ENCODE assay signal across 18 cellular contexts in genomic region chr14:105601360-105602242, GRCh38.
DNase-seq lines count a peak whose midpoint lies in the region; ATAC-seq lines count a peak whose summit lies in the region.
"Had no signal": no experiment of that assay in that cellular context is flagged by ENCODE, and none has a peak within 500 bp of the region (broad histone marks: within the 10 kb centered on the region; RNA-seq: fewer than 3 reads in every experiment).

No MANE protein-coding gene starts in this region.

- WGBS in mesenchymal stem cell = 76% methylated on average over 20 of the region's 20 CpGs

- H4K91ac ChIP-seq in mesenchymal stem cell (ENCODE audit: low read length) = no peak overlapping the region

- H3K9ac ChIP-seq in mesenchymal stem cell (ENCODE audit: low read length) = no peak overlapping the region
- H3K9ac ChIP-seq: BLaER1 had no signal

- H3K27ac ChIP-seq in mesenchymal stem cell (ENCODE audit: low read length, poor library complexity, severe bottlenecking) = no peak overlapping the region
- H3K27ac ChIP-seq: 22Rv1, BLaER1 had no signal

- H3K18ac ChIP-seq in mesenchymal stem cell (ENCODE audit: low read depth in 1 of 2, low read length in 2 of 2) = no peak overlapping the region

- peaks cover 2% of the 10 kb centered on the region for H3K4me1 ChIP-seq in mesenchymal stem cell (ENCODE audit: control insufficient read depth, insufficient read depth, low read depth, low read length)

- no peak overlapping the region for H2BK120ac ChIP-seq in mesenchymal stem cell (ENCODE audit: low read depth, low read length)

- H3K36me3 ChIP-seq in mesenchymal stem cell (ENCODE audit: control insufficient read depth in 1 of 2, insufficient read depth in 2 of 2, low read depth in 1 of 2, low read length in 2 of 2) = no peaks in the 10 kb centered on the region
- H3K36me3 ChIP-seq: BLaER1 had no signal

- DNase-seq in activated CD4-positive, alpha-beta T cell treated with anti-CD3 and anti-CD28 coated beads, Interleukin-2, amount 10 ng/mL, durations not matched to agents 24 days and 14 days = peak; percentile 55
- DNase-seq in activated CD4-positive, alpha-beta T cell treated with anti-CD3 and anti-CD28 coated beads for 1 hour = no peak
- DNase-seq in HuH-7 (ENCODE audit: low spot score) (peak; percentile 22), islet precursor cell (peak; percentile 21), mesenchymal stem cell (no peak)
- DNase-seq: DMS153, EL, H7, IMR-90, NCI-H1417 treated with DMSO at 0.1 percent for 48 hours, NCI-H2029, NCI-H2171 treated with DMSO at 0.1 percent for 48 hours, NCI-H510A had no signal

- H2BK5ac ChIP-seq in mesenchymal stem cell (ENCODE audit: low read depth, low read length, poor library complexity, severe bottlenecking) = no peak overlapping the region

- H3K14ac ChIP-seq in mesenchymal stem cell (ENCODE audit: low read length in 2 of 2) = no peak overlapping the region

- H3K27me3 ChIP-seq in mesenchymal stem cell (ENCODE audit: control insufficient read depth in 1 of 2, insufficient read depth in 1 of 2, low read length in 2 of 2) = no peaks in the 10 kb centered on the region
- H3K27me3 ChIP-seq: BLaER1 had no signal

- intact Hi-C loops in activated CD4-positive, alpha-beta T cell treated with anti-CD3 and anti-CD28 coated beads, Interleukin-2, amount 10 ng/mL, durations not matched to agents 24 days and 14 days (cut with micrococcal nuclease) = no loop called here

- no peak overlapping the region for H3K4me3 Mint-ChIP-seq in activated CD4-positive, alpha-beta T cell treated with anti-CD3 and anti-CD28 coated beads, Interleukin-2, amount 10 ng/mL, durations not matched to agents 24 days and 14 days
- peak overlapping the region; percentile 84 for H3K4me3 Mint-ChIP-seq in stimulated activated memory B cell treated with anti-CD40 and anti-IgM and Interleukin-4, amounts not matched to agents 10 μg/mL and 1 μg/mL and 100 μg/mL, for 72 hours

- no peaks in the 10 kb centered on the region for H3K9me3 Mint-ChIP-seq in activated CD4-positive, alpha-beta T cell treated with anti-CD3 and anti-CD28 coated beads, Interleukin-2, amount 10 ng/mL, durations not matched to agents 24 days and 14 days
- H3K9me3 Mint-ChIP-seq in stimulated activated memory B cell treated with anti-CD40 and anti-IgM and Interleukin-4, amounts not matched to agents 10 μg/mL and 1 μg/mL and 100 μg/mL, for 72 hours = no peaks in the 10 kb centered on the region

- H3K79me1 ChIP-seq in mesenchymal stem cell (replicated peaks; ENCODE audit: low read length, poor library complexity, severe bottlenecking) = no peaks in the 10 kb centered on the region

- ATAC-seq in stimulated activated memory B cell treated with anti-CD40 and anti-IgM and Interleukin-4, amounts not matched to agents 10 μg/mL and 1 μg/mL and 100 μg/mL, for 72 hours = no peak
- ATAC-seq in GM21723 (IDR thresholded peaks at IDR 0.05; ENCODE audit: unreplicated experiment) (no peak), HG02759 (IDR thresholded peaks at IDR 0.05; ENCODE audit: unreplicated experiment) (no peak)

- no peak overlapping the region for H3K23ac ChIP-seq in mesenchymal stem cell (ENCODE audit: low read length in 2 of 2)

- no peaks in the 10 kb centered on the region for H3K4me1 Mint-ChIP-seq in activated CD4-positive, alpha-beta T cell treated with anti-CD3 and anti-CD28 coated beads, Interleukin-2, amount 10 ng/mL, durations not matched to agents 24 days and 14 days
- H3K4me1 Mint-ChIP-seq in stimulated activated memory B cell treated with anti-CD40 and anti-IgM and Interleukin-4, amounts not matched to agents 10 μg/mL and 1 μg/mL and 100 μg/mL, for 72 hours = peaks cover 37% of the 10 kb centered on the region

- no peak overlapping the region for H3K4ac ChIP-seq in mesenchymal stem cell (ENCODE audit: low read depth in 1 of 2, low read length in 2 of 2)

- no peak overlapping the region for H2AK5ac ChIP-seq in mesenchymal stem cell (ENCODE audit: low read length, severe bottlenecking)

- no peak overlapping the region for H2BK15ac ChIP-seq in mesenchymal stem cell (ENCODE audit: low read depth, poor library complexity, severe bottlenecking)

- no peak overlapping the region for H3K27ac Mint-ChIP-seq in activated CD4-positive, alpha-beta T cell treated with anti-CD3 and anti-CD28 coated beads, Interleukin-2, amount 10 ng/mL, durations not matched to agents 24 days and 14 days
- peak overlapping the region; percentile 90 for H3K27ac Mint-ChIP-seq in stimulated activated memory B cell treated with anti-CD40 and anti-IgM and Interleukin-4, amounts not matched to agents 10 μg/mL and 1 μg/mL and 100 μg/mL, for 72 hours

- H4K8ac ChIP-seq in mesenchymal stem cell (ENCODE audit: low read length) = no peak overlapping the region

- H2BK12ac ChIP-seq in mesenchymal stem cell (ENCODE audit: low read length in 2 of 2) = no peak overlapping the region

- no peaks in the 10 kb centered on the region for H3K27me3 Mint-ChIP-seq in activated CD4-positive, alpha-beta T cell treated with anti-CD3 and anti-CD28 coated beads, Interleukin-2, amount 10 ng/mL, durations not matched to agents 24 days and 14 days
- no peaks in the 10 kb centered on the region for H3K27me3 Mint-ChIP-seq in stimulated activated memory B cell treated with anti-CD40 and anti-IgM and Interleukin-4, amounts not matched to agents 10 μg/mL and 1 μg/mL and 100 μg/mL, for 72 hours

- H2AFZ ChIP-seq in mesenchymal stem cell (ENCODE audit: low read depth, low read length) = no peak overlapping the region

- H3K36me3 Mint-ChIP-seq in activated CD4-positive, alpha-beta T cell treated with anti-CD3 and anti-CD28 coated beads, Interleukin-2, amount 10 ng/mL, durations not matched to agents 24 days and 14 days (ENCODE audit: low read depth) = no peaks in the 10 kb centered on the region
- peaks cover 23% of the 10 kb centered on the region for H3K36me3 Mint-ChIP-seq in stimulated activated memory B cell treated with anti-CD40 and anti-IgM and Interleukin-4, amounts not matched to agents 10 μg/mL and 1 μg/mL and 100 μg/mL, for 72 hours

- H3K4me3 ChIP-seq in mesenchymal stem cell (ENCODE audit: insufficient read depth in 1 of 2, low read depth in 1 of 2, low read length in 2 of 2) = no peak overlapping the region
- H3K4me3 ChIP-seq: BLaER1 had no signal

- no peak overlapping the region for H3K4me2 ChIP-seq in mesenchymal stem cell (ENCODE audit: low read length, poor library complexity, severe bottlenecking)
- H3K4me2 ChIP-seq: BLaER1 had no signal

- no peaks in the 10 kb centered on the region for H3K9me3 ChIP-seq in mesenchymal stem cell (ENCODE audit: control insufficient read depth, low read length)
- H3K9me3 ChIP-seq: BLaER1 had no signal

Comparison
In these comparisons a context has a peak if more than half of its experiments do, and no peak if none do; other contexts are left out.
1. DNase-seq: peak in activated CD4-positive, alpha-beta T cell treated with anti-CD3 and anti-CD28 coated beads, Interleukin-2, amount 10 ng/mL, durations not matched to agents 24 days and 14 days (single experiment), HuH-7 (single experiment) and islet precursor cell (single experiment); none in activated CD4-positive, alpha-beta T cell treated with anti-CD3 and anti-CD28 coated beads for 1 hour (single experiment) and mesenchymal stem cell (single experiment).